ENCODE assay signal across 21 cellular contexts in the genomic region with DNA sequence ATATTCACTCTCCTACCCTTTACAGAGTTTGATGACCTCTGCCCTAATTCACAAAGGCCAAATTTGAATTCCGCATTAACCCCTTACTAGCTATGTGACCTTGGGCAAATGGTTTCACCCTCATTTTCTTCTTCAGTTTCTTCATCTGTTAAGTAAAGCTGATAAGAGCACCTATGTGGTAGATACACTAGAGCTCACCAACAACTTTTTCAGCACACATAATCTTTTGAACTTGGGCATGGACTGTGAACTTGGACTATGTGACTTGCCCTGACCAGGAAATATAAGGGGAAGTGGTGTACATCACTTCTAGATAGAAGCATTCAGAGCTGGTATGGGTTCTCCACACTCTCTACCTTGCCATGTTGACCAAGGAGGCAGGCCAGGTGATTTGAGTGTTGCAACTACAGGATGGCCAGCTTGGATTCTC.
DNase-seq lines count a peak whose midpoint lies in the region; FAIRE-seq and TF ChIP-seq lines count a peak whose summit lies in the region.
"Had no signal": no experiment of that assay in that cellular context is flagged by ENCODE, and none has a peak within 500 bp of the region (broad histone marks: within the 10 kb centered on the region; RNA-seq: fewer than 3 reads in every experiment).

No MANE protein-coding gene starts in this region.

- H3K4me2 ChIP-seq in SU-DHL-6 (ENCODE audit: low read depth, low read length, poor library complexity, severe bottlenecking) (peak overlapping the region; percentile 24), mesenchymal stem cell (ENCODE audit: low read length, poor library complexity, severe bottlenecking) (no peak overlapping the region)
- H3K4me2 ChIP-seq: PC-9, SK-N-SH had no signal

- H3K4ac ChIP-seq in mesenchymal stem cell (ENCODE audit: low read depth in 1 of 2, low read length in 2 of 2): no peak overlapping the region

- H3K9me2 ChIP-seq in SU-DHL-6 (replicated peaks; ENCODE audit: insufficient read depth, low read length): no peaks in the 10 kb centered on the region
- H3K9me2 ChIP-seq: SK-N-SH had no signal

- H3F3A ChIP-seq in SU-DHL-6 (ENCODE audit: insufficient read depth): peaks cover 51% of the 10 kb centered on the region

- no peak overlapping the region for H2BK120ac ChIP-seq in mesenchymal stem cell (ENCODE audit: low read depth, low read length)

- H3K79me1 ChIP-seq in mesenchymal stem cell (replicated peaks; ENCODE audit: low read length, poor library complexity, severe bottlenecking): no peaks in the 10 kb centered on the region

- H3K9me3 ChIP-seq in SU-DHL-6 (ENCODE audit: insufficient read depth, low read length) (no peaks in the 10 kb centered on the region; the same call in 1 of the 2 replicates), kidney (ENCODE audit: control insufficient read depth in 1 of 2, low read length in 2 of 2) (no peaks in the 10 kb centered on the region), mesenchymal stem cell (ENCODE audit: control insufficient read depth, low read length) (peaks cover 5% of the 10 kb centered on the region), thyroid gland (no peaks in the 10 kb centered on the region)
- H3K9me3 ChIP-seq: HAP-1, SK-N-SH had no signal

- H3K27me3 ChIP-seq in SU-DHL-6 (ENCODE audit: low read length) (no peaks in the 10 kb centered on the region), mesenchymal stem cell (ENCODE audit: control insufficient read depth in 1 of 2, insufficient read depth in 1 of 2, low read length in 2 of 2) (no peaks in the 10 kb centered on the region), thyroid gland (no peaks in the 10 kb centered on the region)

- no peak for TF ChIP-seq POLR2A in thyroid gland (IDR thresholded peaks at IDR 0.05)

- TF ChIP-seq CTCF in SU-DHL-6 (IDR thresholded peaks at IDR 0.05; ENCODE audit: insufficient read depth, low read length, poor library complexity, severe bottlenecking): no peak
- TF ChIP-seq CTCF in kidney (IDR thresholded peaks at IDR 0.05; ENCODE audit: borderline replicate concordance, extremely low read depth, insufficient read depth): no peak
- no peak for TF ChIP-seq CTCF in thyroid gland (IDR thresholded peaks at IDR 0.05)

- H2BK5ac ChIP-seq in mesenchymal stem cell (ENCODE audit: low read depth, low read length, poor library complexity, severe bottlenecking): peak overlapping the region; percentile 97

- H3K9ac ChIP-seq in SU-DHL-6 (ENCODE audit: low read length) (peak overlapping the region; percentile 5; the same call in 1 of the 2 replicates), kidney (ENCODE audit: low read length in 2 of 2) (peak overlapping the region in 1 of 2 donors; percentile 26), mesenchymal stem cell (ENCODE audit: low read length) (no peak overlapping the region)
- H3K9ac ChIP-seq: GM23248, SK-N-SH had no signal

- H3K4me1 ChIP-seq in kidney (ENCODE audit: control insufficient read depth in 1 of 2, insufficient read depth in 1 of 2, low read depth in 1 of 2, low read length in 2 of 2): peaks cover 46 to 72% of the 10 kb centered on the region in 2 donors
- peaks cover 26% of the 10 kb centered on the region for H3K4me1 ChIP-seq in mesenchymal stem cell (ENCODE audit: control insufficient read depth, insufficient read depth, low read depth, low read length)
- peaks cover 41 to 61% of the 10 kb centered on the region in 2 donors for H3K4me1 ChIP-seq in thyroid gland
- H3K4me1 ChIP-seq: HAP-1 had no signal

- no peak overlapping the region for H3K18ac ChIP-seq in mesenchymal stem cell (ENCODE audit: low read depth in 1 of 2, low read length in 2 of 2)

- no peak overlapping the region for H4K8ac ChIP-seq in mesenchymal stem cell (ENCODE audit: low read length)

- H3K14ac ChIP-seq in mesenchymal stem cell (ENCODE audit: low read length in 2 of 2): no peak overlapping the region

- H3K79me2 ChIP-seq in SU-DHL-6 (ENCODE audit: insufficient read depth, low read length): no peaks in the 10 kb centered on the region

- peak overlapping the region; percentile 95 for H3K27ac ChIP-seq in SU-DHL-6 (ENCODE audit: low read depth, low read length)
- H3K27ac ChIP-seq in kidney (ENCODE audit: low read depth in 2 of 2, low read length in 2 of 2): peak overlapping the region; percentile 97 to 98
- peak overlapping the region; percentile 99 for H3K27ac ChIP-seq in mesenchymal stem cell (ENCODE audit: low read length, poor library complexity, severe bottlenecking)
- peak overlapping the region; percentile 93 to 99 (median 94) for H3K27ac ChIP-seq in thyroid gland
- H3K27ac ChIP-seq: GM23248, PC-9 had no signal

- H4K91ac ChIP-seq in mesenchymal stem cell (ENCODE audit: low read length): no peak overlapping the region

- H2BK15ac ChIP-seq in mesenchymal stem cell (ENCODE audit: low read depth, poor library complexity, severe bottlenecking): no peak overlapping the region

- 100% methylated on average over 1 of the region's 1 CpG for WGBS in mesenchymal stem cell
- WGBS in thyroid gland, 2 donors: 95 to 100% methylated on average over 1 of the region's 1 CpG

- H4K20me1 ChIP-seq in SU-DHL-6 (ENCODE audit: low read depth, low read length): no peaks in the 10 kb centered on the region

- intact Hi-C loops in kidney (cut with DNase I) (no loop called here), thyroid gland (cut with DNase I) (no loop called here)

- H3K23ac ChIP-seq in mesenchymal stem cell (ENCODE audit: low read length in 2 of 2): no peak overlapping the region

- peak overlapping the region in 1 of 2 experiments; percentile 11 for H2BK12ac ChIP-seq in mesenchymal stem cell (ENCODE audit: low read length in 2 of 2)

- peak overlapping the region; percentile 100 for H2AK5ac ChIP-seq in mesenchymal stem cell (ENCODE audit: low read length, severe bottlenecking)

- DNase-seq in kidney: no peak
- DNase-seq in mesenchymal stem cell: no peak
- DNase-seq in thyroid gland: no peak
- no peak for DNase-seq in HK-2 (ENCODE audit: unreplicated experiment)
- no peak for DNase-seq in foreskin melanocyte
- DNase-seq in activated CD4-positive, CD25-positive, alpha-beta regulatory T cell (lab: John Stamatoyannopoulos, UW): no peak
- DNase-seq: CD4-positive, alpha-beta T cell; COR-L47; DMS 273 treated with DMSO at 0.1 percent for 48 hours; DMS79 treated with DMSO at 0.1 percent for 48 hours; GM23248; NCI-H1417 treated with DMSO at 0.1 percent for 48 hours; NCI-H187; NCI-H446; NCI-H526; PC-9; RPMI8226; SIG-M5; SK-N-SH had no signal

- H3K4me3 ChIP-seq in SU-DHL-6 (ENCODE audit: insufficient read depth, low read length, poor library complexity, severe bottlenecking) (no peak overlapping the region), kidney (ENCODE audit: low read length in 2 of 2) (peak overlapping the region in 1 of 2 donors; percentile 13), mesenchymal stem cell (ENCODE audit: insufficient read depth in 1 of 2, low read depth in 1 of 2, low read length in 2 of 2) (no peak overlapping the region), thyroid gland (replicated peaks in 1 of 3) (no peak overlapping the region)
- H3K4me3 ChIP-seq: GM23248, HAP-1, PC-9 had no signal

- H3K36me3 ChIP-seq in SU-DHL-6 (ENCODE audit: low read length): no peaks in the 10 kb centered on the region
- H3K36me3 ChIP-seq in kidney (ENCODE audit: control insufficient read depth in 1 of 2, insufficient read depth in 2 of 2, low read length in 2 of 2): no peaks in the 10 kb centered on the region
- no peaks in the 10 kb centered on the region for H3K36me3 ChIP-seq in mesenchymal stem cell (ENCODE audit: control insufficient read depth in 1 of 2, insufficient read depth in 2 of 2, low read depth in 1 of 2, low read length in 2 of 2)
- H3K36me3 ChIP-seq in thyroid gland: no peaks in the 10 kb centered on the region
- H3K36me3 ChIP-seq: HAP-1 had no signal

- FAIRE-seq in kidney (lab: Jason Lieb, UNC): no peak

- H2AFZ ChIP-seq in SU-DHL-6 (ENCODE audit: low read depth, low read length, severe bottlenecking): peak overlapping the region; percentile 8
- no peak overlapping the region for H2AFZ ChIP-seq in mesenchymal stem cell (ENCODE audit: low read depth, low read length)
- H2AFZ ChIP-seq: GM23248, PC-9 had no signal
